ENCODE assay signal across 8 cellular contexts in genomic region chr6:11224252-11224965, GRCh38. TPM values are rescaled to one million over a fixed set of nuclear protein-coding genes. Genes with fewer than 3 reads are reported as not detected.
DNase-seq lines count a peak whose midpoint lies in the region; ATAC-seq lines count a peak whose summit lies in the region.

No MANE protein-coding gene starts in this region.

- peak; percentile 21 for DNase-seq in activated T-cell treated with anti-CD3 and anti-CD28 coated beads, Interleukin-2, amount 50 U/mL, for 4 hours
- DNase-seq in kidney glomerular epithelial cell (lab: John Stamatoyannopoulos, UW): peak; percentile 80
- no peak for DNase-seq in DMS79 treated with DMSO at 0.1 percent for 48 hours (lab: John Stamatoyannopoulos, UW)
- DNase-seq in MG63: no peak
- no peak for DNase-seq in NOMO-1 (lab: John Stamatoyannopoulos, UW; ENCODE audit: unreplicated experiment in 2 of 2)

- peak overlapping the region; percentile 2 for H3K27ac ChIP-seq in thymus (ENCODE audit: low read depth)

- 58% methylated on average over 9 of the region's 9 CpGs for WGBS in thymus

- H3K9me3 Mint-ChIP-seq in activated T-cell treated with anti-CD3 and anti-CD28 coated beads, Interleukin-2, amount 50 U/mL, for 4 hours: no peaks in the 10 kb centered on the region

- peaks cover 29% of the 10 kb centered on the region for H3K36me3 Mint-ChIP-seq in activated T-cell treated with anti-CD3 and anti-CD28 coated beads, Interleukin-2, amount 50 U/mL, for 4 hours (ENCODE audit: insufficient read depth)

- H3K27me3 ChIP-seq in thymus (ENCODE audit: control insufficient read depth, insufficient read depth): no peaks in the 10 kb centered on the region
- no peaks in the 10 kb centered on the region for H3K27me3 ChIP-seq in MG63

- H3K4me1 Mint-ChIP-seq in activated T-cell treated with anti-CD3 and anti-CD28 coated beads, Interleukin-2, amount 50 U/mL, for 4 hours (ENCODE audit: low read depth): peaks cover 55% of the 10 kb centered on the region

- H3K4me3 ChIP-seq in thymus (ENCODE audit: low read length): no peak overlapping the region
- no peak overlapping the region for H3K4me3 ChIP-seq in MG63

- peaks cover 32% of the 10 kb centered on the region for H3K4me1 ChIP-seq in thymus (ENCODE audit: control insufficient read depth, insufficient read depth, low read length)

- peak overlapping the region; percentile 49 for H3K4me3 Mint-ChIP-seq in activated T-cell treated with anti-CD3 and anti-CD28 coated beads, Interleukin-2, amount 50 U/mL, for 4 hours

- ATAC-seq in GM18867 (IDR thresholded peaks at IDR 0.05; ENCODE audit: unreplicated experiment) (peak; percentile 84), HG03097 (IDR thresholded peaks at IDR 0.05; ENCODE audit: low FRiP score, unreplicated experiment) (peak; percentile 67)
- ATAC-seq in activated T-cell treated with anti-CD3 and anti-CD28 coated beads, Interleukin-2, amount 50 U/mL, for 4 hours: peak; percentile 87 to 92

- H3K9me3 ChIP-seq in thymus (ENCODE audit: control insufficient read depth) (no peaks in the 10 kb centered on the region), MG63 (no peaks in the 10 kb centered on the region)

- H3K36me3 ChIP-seq in thymus (ENCODE audit: control insufficient read depth, insufficient read depth) (no peaks in the 10 kb centered on the region), MG63 (peaks cover 4% of the 10 kb centered on the region)

- H3K27me3 Mint-ChIP-seq in activated T-cell treated with anti-CD3 and anti-CD28 coated beads, Interleukin-2, amount 50 U/mL, for 4 hours (ENCODE audit: low read depth): no peaks in the 10 kb centered on the region

RNA-seq across cellular contexts. Expression of gene NEDD9, which starts 8.1 kb away (rescaled TPM):
- 10 to 100 TPM; 19.1 to 31.6 (median 31.5) TPM for total RNA-seq in activated T-cell treated with anti-CD3 and anti-CD28 coated beads, Interleukin-2, amount 50 U/mL, for 4 hours
- polyA plus RNA-seq in thymus: 15.0 TPM
- total RNA-seq in MG63 (2014; rRNA removed; shearing (Covaris generic); ENCODE audit: low replicate concordance): 8.9 and 9.3 TPM in 2 replicates

Comparison
In these comparisons a context has a peak if more than half of its experiments do, and no peak if none do; other contexts are left out.
1. DNase-seq: peak in activated T-cell treated with anti-CD3 and anti-CD28 coated beads, Interleukin-2, amount 50 U/mL, for 4 hours (single experiment) and kidney glomerular epithelial cell (single experiment); none in DMS79 treated with DMSO at 0.1 percent for 48 hours (single experiment), MG63 (single experiment) and NOMO-1 (0 of 2).
2. Peak in every context shown above with its lines, with median percentiles within 50 percentile points of each other: ATAC-seq.